In the genomic region with DNA sequence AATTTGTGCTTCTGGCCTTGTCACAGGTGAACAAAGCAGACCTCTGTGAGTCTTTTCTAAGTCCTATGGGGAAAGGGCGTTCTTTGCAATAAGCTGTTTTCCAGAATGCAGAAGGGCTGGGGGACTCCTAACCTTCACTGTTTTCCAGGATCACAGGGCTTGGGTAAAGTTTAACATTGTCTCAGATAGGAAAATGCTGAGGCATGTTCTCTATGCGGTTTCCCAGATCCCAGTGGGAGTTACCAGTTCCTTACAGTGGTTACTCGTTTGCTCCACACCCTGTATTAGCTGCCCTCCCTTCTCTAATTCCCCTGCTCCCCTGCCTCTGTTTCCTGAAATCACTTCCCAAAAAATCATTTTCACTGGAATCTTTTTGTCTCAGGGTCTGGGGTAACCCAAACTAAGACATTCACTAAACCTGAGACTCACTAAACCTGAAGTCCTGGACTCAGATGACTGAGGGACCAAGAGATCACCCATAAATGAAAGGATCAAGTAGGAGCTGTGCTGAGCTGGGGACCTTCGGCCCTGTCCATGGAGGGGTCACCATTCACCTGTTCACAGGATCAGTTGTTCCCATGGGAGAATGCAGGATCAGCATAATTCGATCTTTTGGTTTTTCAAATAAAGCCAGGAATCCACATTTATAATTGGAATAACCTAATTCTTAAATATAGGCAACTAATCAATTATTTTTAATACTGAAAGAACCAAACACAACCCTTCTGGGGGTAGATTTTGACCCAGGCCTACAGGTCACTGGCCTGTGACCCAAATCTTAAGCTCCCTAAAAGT, we compare ENCODE assay signal across 21 cellular contexts.
"Had no signal": no experiment of that assay in that cellular context is flagged by ENCODE, and none has a peak within 500 bp of the region (broad histone marks: within the 10 kb centered on the region; RNA-seq: fewer than 3 reads in every experiment).

No MANE protein-coding gene starts in this region.

- H3K4me1 ChIP-seq: breast epithelium, esophagus muscularis mucosa, heart right ventricle, left ventricle myocardium inferior had no signal

- H3K4me3 ChIP-seq: breast epithelium, esophagus muscularis mucosa, heart right ventricle, left ventricle myocardium inferior, ovary, thoracic aorta had no signal

- H3K36me3 ChIP-seq: breast epithelium, esophagus muscularis mucosa, heart right ventricle, left ventricle myocardium inferior, ovary, thoracic aorta had no signal

- H3K27ac ChIP-seq: breast epithelium, esophagus muscularis mucosa, heart right ventricle, left ventricle myocardium inferior, ovary, thoracic aorta had no signal

- DNase-seq: activated B cell treated with CpG ODN at 0.5 μM for 24 hours; activated CD4-positive, alpha-beta T cell treated with anti-CD3 and anti-CD28 coated beads, Interleukin-2, amount 50 U/mL, for 1 hour; activated CD8-positive, alpha-beta T cell treated with anti-CD3 and anti-CD28 coated beads for 36 hours; activated gamma-delta T cell treated with Interleukin-2 at 50 U/mL for 16 hours; activated T-cell treated with anti-CD3 and anti-CD28 coated beads, Interleukin-2, amount 50 U/mL, for 4 hours; central memory CD4-positive, alpha-beta T cell; foreskin melanocyte; heart right ventricle; left ventricle myocardium inferior; naive B cell; nephron progenitor cell; ovary; stimulated activated CD4-positive, alpha-beta T cell treated with anti-CD3 and anti-CD28 coated beads, Interleukin-2, amount 100 ng/mL, for 48 hours; stimulated activated naive CD4-positive, alpha-beta T cell treated with Interleukin-2 at 50 U/mL for 16 hours; T-cell; trophoblast cell had no signal

- H3K9me3 ChIP-seq: breast epithelium, esophagus muscularis mucosa, heart right ventricle, left ventricle myocardium inferior, ovary, thoracic aorta had no signal

- H3K27me3 ChIP-seq: breast epithelium, esophagus muscularis mucosa, heart right ventricle, ovary had no signal

- ATAC-seq: activated CD8-positive, alpha-beta T cell treated with anti-CD3 and anti-CD28 coated beads for 36 hours; activated naive CD4-positive, alpha-beta T cell treated with anti-CD3 and anti-CD28 coated beads, Interleukin-2, amount 50 U/mL, for 72 hours; activated T-cell treated with anti-CD3 and anti-CD28 coated beads, Interleukin-2, amount 50 U/mL, for 4 hours; activated T-helper 17 cell treated with anti-CD3 and anti-CD28 coated beads, Interleukin-2, amount 50 U/mL, for 72 hours; heart right ventricle; T-cell had no signal
